ENCODE assay signal across 13 cellular contexts in genomic region chr9:84123648-84124406, GRCh38.
DNase-seq lines count a peak whose midpoint lies in the region; ATAC-seq and TF ChIP-seq lines count a peak whose summit lies in the region.
"Had no signal": no experiment of that assay in that cellular context is flagged by ENCODE, and none has a peak within 500 bp of the region (broad histone marks: within the 10 kb centered on the region; RNA-seq: fewer than 3 reads in every experiment).

No MANE protein-coding gene starts in this region.

- CTCF ChIA-PET in activated CD8-positive, alpha-beta T cell treated with anti-CD3 and anti-CD28 coated beads, Interleukin-2, amount 10 ng/mL, durations not matched to agents 7 days and 5 days (lab: Charles Lee) = interaction anchor here (1.6 kb wide), 1 partner anchor 191 kb away, joined by 6 read pairs; no protein-coding TSS in a partner anchor

- no peak overlapping the region for H3K4me3 ChIP-seq in SJCRH30
- H3K4me3 ChIP-seq: adrenal gland had no signal

- in situ Hi-C loops in GM13977 (cut with MboI; ENCODE audit: low pct_unique_long_range_greater_than_20kb, low sequenced_read_pairs, unreplicated experiment) = no loop called here

- DNase-seq in GM13977 (ENCODE audit: low spot score) = peak; percentile 48
- DNase-seq in activated CD8-positive, alpha-beta T cell treated with anti-CD3 and anti-CD28 coated beads, Interleukin-2, amount 10 ng/mL, durations not matched to agents 7 days and 5 days = no peak
- no peak for DNase-seq in SJCRH30
- no peak for DNase-seq in NCI-H446 treated with DMSO at 0.1 percent for 48 hours (lab: John Stamatoyannopoulos, UW)
- DNase-seq: adrenal gland; effector memory CD8-positive, alpha-beta T cell; right cardiac atrium had no signal

- no peak overlapping the region; the same call in 1 of the 2 replicates for H3K27ac ChIP-seq in SJCRH30
- H3K27ac ChIP-seq: adrenal gland had no signal

- no peak for TF ChIP-seq CTCF in GM13977 (IDR thresholded peaks at IDR 0.05; ENCODE audit: extremely low read depth, insufficient read depth, missing control alignments)

- H3K9me3 ChIP-seq in SJCRH30 (replicated peaks) = no peaks in the 10 kb centered on the region
- H3K9me3 ChIP-seq: adrenal gland had no signal

- peaks cover 4% of the 10 kb centered on the region for H3K27me3 Mint-ChIP-seq in activated CD8-positive, alpha-beta T cell treated with anti-CD3 and anti-CD28 coated beads, Interleukin-2, amount 10 ng/mL, durations not matched to agents 7 days and 5 days (ENCODE audit: low read depth)

- H3K4me1 ChIP-seq in SJCRH30 = peaks cover 33% of the 10 kb centered on the region

- H3K27ac Mint-ChIP-seq in activated CD8-positive, alpha-beta T cell treated with anti-CD3 and anti-CD28 coated beads, Interleukin-2, amount 10 ng/mL, durations not matched to agents 7 days and 5 days = no peak overlapping the region
- H3K27ac Mint-ChIP-seq: activated CD4-positive, alpha-beta T cell treated with anti-CD3 and anti-CD28 coated beads, Interleukin-2, amount 10 ng/mL, durations not matched to agents 24 days and 14 days; effector memory CD8-positive, alpha-beta T cell had no signal

- no peaks in the 10 kb centered on the region for H3K36me3 Mint-ChIP-seq in activated CD8-positive, alpha-beta T cell treated with anti-CD3 and anti-CD28 coated beads, Interleukin-2, amount 10 ng/mL, durations not matched to agents 7 days and 5 days (ENCODE audit: low read depth)

- ATAC-seq in GM19438 (IDR thresholded peaks at IDR 0.05; ENCODE audit: low read depth, unreplicated experiment) (peak; percentile 98), HG02870 (IDR thresholded peaks at IDR 0.05; ENCODE audit: unreplicated experiment) (peak; percentile 99), HG03565 (IDR thresholded peaks at IDR 0.05; ENCODE audit: unreplicated experiment) (peak; percentile 96), HG02970 (IDR thresholded peaks at IDR 0.05; ENCODE audit: low FRiP score, unreplicated experiment) (no peak)
- no peak for ATAC-seq in activated CD8-positive, alpha-beta T cell treated with anti-CD3 and anti-CD28 coated beads, Interleukin-2, amount 10 ng/mL, durations not matched to agents 7 days and 5 days
- ATAC-seq: effector memory CD8-positive, alpha-beta T cell; right cardiac atrium; Right ventricle myocardium inferior had no signal

- H3K9me3 Mint-ChIP-seq in activated CD8-positive, alpha-beta T cell treated with anti-CD3 and anti-CD28 coated beads, Interleukin-2, amount 10 ng/mL, durations not matched to agents 7 days and 5 days (ENCODE audit: insufficient read depth) = no peaks in the 10 kb centered on the region
- H3K9me3 Mint-ChIP-seq: activated CD4-positive, alpha-beta T cell treated with anti-CD3 and anti-CD28 coated beads, Interleukin-2, amount 10 ng/mL, durations not matched to agents 24 days and 14 days; effector memory CD8-positive, alpha-beta T cell had no signal

- POLR2A ChIA-PET in activated CD8-positive, alpha-beta T cell treated with anti-CD3 and anti-CD28 coated beads, Interleukin-2, amount 10 ng/mL, durations not matched to agents 7 days and 5 days (lab: Charles Lee) = no interaction called here

- H3K4me1 Mint-ChIP-seq in activated CD8-positive, alpha-beta T cell treated with anti-CD3 and anti-CD28 coated beads, Interleukin-2, amount 10 ng/mL, durations not matched to agents 7 days and 5 days (ENCODE audit: low read depth) = no peaks in the 10 kb centered on the region
- H3K4me1 Mint-ChIP-seq: activated CD4-positive, alpha-beta T cell treated with anti-CD3 and anti-CD28 coated beads, Interleukin-2, amount 10 ng/mL, durations not matched to agents 24 days and 14 days had no signal

- no peak overlapping the region for H3K4me3 Mint-ChIP-seq in activated CD8-positive, alpha-beta T cell treated with anti-CD3 and anti-CD28 coated beads, Interleukin-2, amount 10 ng/mL, durations not matched to agents 7 days and 5 days
- H3K4me3 Mint-ChIP-seq: activated CD4-positive, alpha-beta T cell treated with anti-CD3 and anti-CD28 coated beads, Interleukin-2, amount 10 ng/mL, durations not matched to agents 24 days and 14 days; effector memory CD8-positive, alpha-beta T cell had no signal

- no peaks in the 10 kb centered on the region for H3K36me3 ChIP-seq in SJCRH30
- H3K36me3 ChIP-seq: adrenal gland had no signal

- no peaks in the 10 kb centered on the region for H3K27me3 ChIP-seq in SJCRH30
- H3K27me3 ChIP-seq: adrenal gland had no signal

Comparison
In these comparisons a context has a peak if more than half of its experiments do, and no peak if none do; other contexts are left out.
1. ATAC-seq: peak in GM19438 (single experiment), HG02870 (single experiment) and HG03565 (single experiment); none in HG02970 (single experiment) and activated CD8-positive, alpha-beta T cell treated with anti-CD3 and anti-CD28 coated beads, Interleukin-2, amount 10 ng/mL, durations not matched to agents 7 days and 5 days (single experiment).